14 cellular contexts compared by ENCODE assay signal in genomic region chr5:102596113-102596512, GRCh38.
DNase-seq lines count a peak whose midpoint lies in the region; ATAC-seq and TF ChIP-seq lines count a peak whose summit lies in the region.
"Had no signal": no experiment of that assay in that cellular context is flagged by ENCODE, and none has a peak within 500 bp of the region (broad histone marks: within the 10 kb centered on the region; RNA-seq: fewer than 3 reads in every experiment).

No MANE protein-coding gene starts in this region.

- H3K36me3 Mint-ChIP-seq in activated CD8-positive, alpha-beta T cell treated with anti-CD3 and anti-CD28 coated beads, Interleukin-2, amount 10 ng/mL, durations not matched to agents 7 days and 5 days (ENCODE audit: low read depth) = no peaks in the 10 kb centered on the region

- no peak overlapping the region for H3K27ac ChIP-seq in MM.1S (ENCODE audit: low read length)
- H3K27ac ChIP-seq: C4-2B, neutrophil, suprapubic skin had no signal

- no peaks in the 10 kb centered on the region for H4K20me1 ChIP-seq in MM.1S (ENCODE audit: insufficient read depth, low read length)

- POLR2A ChIA-PET in activated CD8-positive, alpha-beta T cell treated with anti-CD3 and anti-CD28 coated beads, Interleukin-2, amount 10 ng/mL, durations not matched to agents 7 days and 5 days (lab: Charles Lee) = no interaction called here

- H3K4me1 ChIP-seq in MM.1S (ENCODE audit: low read length) = 0 out of 2 replicates have a peak, but pooled peaks cover 9% of the 10 kb centered on the region
- H3K4me1 ChIP-seq: suprapubic skin had no signal

- peaks cover 6% of the 10 kb centered on the region for H3K4me1 Mint-ChIP-seq in activated CD8-positive, alpha-beta T cell treated with anti-CD3 and anti-CD28 coated beads, Interleukin-2, amount 10 ng/mL, durations not matched to agents 7 days and 5 days (ENCODE audit: low read depth)

- H3K27me3 ChIP-seq in MM.1S (replicated peaks; ENCODE audit: insufficient read depth, low read length) = no peaks in the 10 kb centered on the region
- H3K27me3 ChIP-seq: neutrophil, suprapubic skin had no signal

- CTCF ChIA-PET in activated CD8-positive, alpha-beta T cell treated with anti-CD3 and anti-CD28 coated beads, Interleukin-2, amount 10 ng/mL, durations not matched to agents 7 days and 5 days (lab: Charles Lee) = interaction anchor here (1.1 kb wide), 1 partner anchor 33 kb away, joined by 4 read pairs; no protein-coding TSS in a partner anchor

- H3K9me3 Mint-ChIP-seq in activated CD8-positive, alpha-beta T cell treated with anti-CD3 and anti-CD28 coated beads, Interleukin-2, amount 10 ng/mL, durations not matched to agents 7 days and 5 days (ENCODE audit: insufficient read depth) = no peaks in the 10 kb centered on the region

- TF ChIP-seq CTCF in GM20000 (IDR thresholded peaks at IDR 0.05; ENCODE audit: extremely low read depth, missing control alignments) (no peak), MM.1S (IDR thresholded peaks at IDR 0.05; ENCODE audit: low read length) (no peak)

- H3K79me2 ChIP-seq in MM.1S (ENCODE audit: low read length) = no peaks in the 10 kb centered on the region

- H3K27ac Mint-ChIP-seq in activated CD8-positive, alpha-beta T cell treated with anti-CD3 and anti-CD28 coated beads, Interleukin-2, amount 10 ng/mL, durations not matched to agents 7 days and 5 days = no peak overlapping the region

- no peaks in the 10 kb centered on the region for H3K9me2 ChIP-seq in MM.1S (replicated peaks; ENCODE audit: insufficient read depth, low read length)

- no peak overlapping the region for H3K4me3 ChIP-seq in MM.1S (ENCODE audit: low read length)
- H3K4me3 ChIP-seq: suprapubic skin had no signal

- peak; percentile 8 for DNase-seq in GM20000 (ENCODE audit: low spot score)
- DNase-seq in MM.1S = peak; percentile 36
- DNase-seq in activated CD8-positive, alpha-beta T cell treated with anti-CD3 and anti-CD28 coated beads, Interleukin-2, amount 10 ng/mL, durations not matched to agents 7 days and 5 days = no peak
- DNase-seq in DMS53 (lab: John Stamatoyannopoulos, UW) = no peak
- DNase-seq in NK-92 (lab: John Stamatoyannopoulos, UW; ENCODE audit: unreplicated experiment) = no peak
- DNase-seq: NCI-H1694 treated with DMSO at 0.1 percent for 48 hours; stimulated activated CD4-positive, alpha-beta T cell treated with anti-CD3 and anti-CD28 coated beads, Interleukin-2, amount 100 ng/mL, for 48 hours had no signal

- peak; percentile 79 for ATAC-seq in GM18502 (IDR thresholded peaks at IDR 0.05; ENCODE audit: poor library complexity, unreplicated experiment)
- peak; percentile 62 for ATAC-seq in HG02981 (IDR thresholded peaks at IDR 0.05; ENCODE audit: unreplicated experiment)
- ATAC-seq in activated CD8-positive, alpha-beta T cell treated with anti-CD3 and anti-CD28 coated beads, Interleukin-2, amount 10 ng/mL, durations not matched to agents 7 days and 5 days = no peak
- ATAC-seq in SK-N-SH treated with all-trans-retinoic acid at 6 μM for 48 hours = no peak
- ATAC-seq: Panc1 had no signal

- H3K9me3 ChIP-seq in MM.1S (replicated peaks; ENCODE audit: insufficient read depth, low read length) = no peaks in the 10 kb centered on the region
- H3K9me3 ChIP-seq: neutrophil, suprapubic skin had no signal

- no peak overlapping the region for H3K9ac ChIP-seq in MM.1S (ENCODE audit: low read length)

- 0 out of 2 replicates have a peak overlapping the region, but pooled peaks have one; percentile 2 for H2AFZ ChIP-seq in MM.1S (ENCODE audit: low read length)

- H3K4me3 Mint-ChIP-seq in activated CD8-positive, alpha-beta T cell treated with anti-CD3 and anti-CD28 coated beads, Interleukin-2, amount 10 ng/mL, durations not matched to agents 7 days and 5 days = no peak overlapping the region

- H3K4me2 ChIP-seq in MM.1S (ENCODE audit: low read depth, low read length) = peak overlapping the region; percentile 19; the same call in 1 of the 2 replicates

- no peaks in the 10 kb centered on the region for H3K27me3 Mint-ChIP-seq in activated CD8-positive, alpha-beta T cell treated with anti-CD3 and anti-CD28 coated beads, Interleukin-2, amount 10 ng/mL, durations not matched to agents 7 days and 5 days (ENCODE audit: low read depth)

- no peaks in the 10 kb centered on the region for H3F3A ChIP-seq in MM.1S (ENCODE audit: insufficient read depth, low read length)

- no peaks in the 10 kb centered on the region for H3K36me3 ChIP-seq in MM.1S (replicated peaks; ENCODE audit: insufficient read depth, low read length)
- H3K36me3 ChIP-seq: neutrophil, suprapubic skin had no signal

TF ChIP-seq in SK-N-SH treated with all-trans-retinoic acid at 6 μM for 48 hours, 23 proteins besides CTCF, POLR2A, EP300 and RAD21:
- TF ChIP-seq ARNTL (CRISPR knock-in tag; IDR thresholded peaks at IDR 0.05; ENCODE audit: borderline replicate concordance, low read depth) (no peak), ZNF8 (CRISPR knock-in tag; IDR thresholded peaks at IDR 0.05) (no peak), RARB (CRISPR knock-in tag; IDR thresholded peaks at IDR 0.05) (no peak), SNAI2 (CRISPR knock-in tag; IDR thresholded peaks at IDR 0.05) (no peak), PPARA (CRISPR knock-in tag; IDR thresholded peaks at IDR 0.05; ENCODE audit: borderline replicate concordance) (no peak), CSRNP3 (CRISPR knock-in tag; IDR thresholded peaks at IDR 0.05) (no peak), ESRRG (CRISPR knock-in tag; IDR thresholded peaks at IDR 0.05) (no peak)

Comparison
In these comparisons a context has a peak if more than half of its experiments do, and no peak if none do; other contexts are left out.
1. ATAC-seq: peak in GM18502 (single experiment) and HG02981 (single experiment); none in activated CD8-positive, alpha-beta T cell treated with anti-CD3 and anti-CD28 coated beads, Interleukin-2, amount 10 ng/mL, durations not matched to agents 7 days and 5 days (single experiment) and SK-N-SH treated with all-trans-retinoic acid at 6 μM for 48 hours (single experiment).
2. DNase-seq: peak in GM20000 (single experiment) and MM.1S (single experiment); none in activated CD8-positive, alpha-beta T cell treated with anti-CD3 and anti-CD28 coated beads, Interleukin-2, amount 10 ng/mL, durations not matched to agents 7 days and 5 days (single experiment), DMS53 (single experiment) and NK-92 (single experiment).